21 cellular contexts compared by ENCODE assay signal in genomic region chr7:7702826-7703225, GRCh38. TPM values are rescaled to one million over a fixed set of nuclear protein-coding genes. Genes with fewer than 3 reads are reported as not detected.
DNase-seq lines count a peak whose midpoint lies in the region; ATAC-seq and TF ChIP-seq lines count a peak whose summit lies in the region.
"Had no signal": no experiment of that assay in that cellular context is flagged by ENCODE, and none has a peak within 500 bp of the region (broad histone marks: within the 10 kb centered on the region; RNA-seq: fewer than 3 reads in every experiment).

No MANE protein-coding gene starts in this region.

- H3K23ac ChIP-seq in IMR-90 (ENCODE audit: low read depth, low read length): no peak overlapping the region

- no peak overlapping the region for H3K18ac ChIP-seq in IMR-90 (ENCODE audit: low read depth, low read length)

- TF ChIP-seq RAD21 in IMR-90 (IDR thresholded peaks at IDR 0.05; ENCODE audit: low read length): no peak

- H4K8ac ChIP-seq in IMR-90 (ENCODE audit: low read depth in 2 of 2, low read length in 2 of 2): no peak overlapping the region

- no peak overlapping the region for H3K56ac ChIP-seq in IMR-90 (ENCODE audit: extremely low read depth, insufficient read depth, low read length)

- H3K9me1 ChIP-seq in IMR-90 (ENCODE audit: insufficient read depth, low read length): no peaks in the 10 kb centered on the region; the same call in 1 of the 2 replicates

- H3K27ac ChIP-seq in IMR-90 (ENCODE audit: insufficient read depth, low read length): no peak overlapping the region
- H3K27ac ChIP-seq: 22Rv1, thoracic aorta had no signal

- no peaks in the 10 kb centered on the region for H3K36me3 ChIP-seq in IMR-90 (ENCODE audit: control insufficient read depth, insufficient read depth, low read length)
- H3K36me3 ChIP-seq: heart right ventricle, thoracic aorta had no signal

- no peak overlapping the region for H3K9ac ChIP-seq in IMR-90 (ENCODE audit: low read depth, low read length)

- H3K4ac ChIP-seq in IMR-90 (ENCODE audit: low read depth, low read length): no peak overlapping the region

- CTCF ChIA-PET in IMR-90 (lab: Yijun Ruan, JAX): no interaction called here

- H3K4me2 ChIP-seq in IMR-90 (ENCODE audit: low read depth, low read length): no peak overlapping the region

- no peak overlapping the region for H4K91ac ChIP-seq in IMR-90 (ENCODE audit: insufficient read depth, low read depth, low read length)

- dilution Hi-C loops in IMR-90 (cut with HindIII; ENCODE audit: low sequenced_read_pairs, unreplicated experiment): no loop called here

- H2AFZ ChIP-seq in IMR-90 (replicated peaks; ENCODE audit: low read length, poor library complexity): no peak overlapping the region

- ATAC-seq in IMR-90 (ENCODE audit: low read depth): no peak
- ATAC-seq: activated T-cell treated with anti-CD3 and anti-CD28 coated beads, Interleukin-2, amount 50 U/mL, for 72 hours; Panc1; sciatic nerve had no signal

- H2AK5ac ChIP-seq in IMR-90 (ENCODE audit: low read depth, low read length): no peak overlapping the region

- no TSS peak for BruUV-seq in IMR-90 (replicated peaks; lab: Mats Ljungman, UMichigan)

- H2BK5ac ChIP-seq in IMR-90 (ENCODE audit: low read depth, low read length, poor library complexity, severe bottlenecking): no peak overlapping the region

- WGBS in IMR-90 (ENCODE audit: extremely low coverage in 2 of 2, insufficient read length in 1 of 2), 2 experiments: 100% methylated on average over 3 of the region's 4 CpGs; no CpG with 5 or more reads in 1 of the 2 experiments

- peaks cover 6% of the 10 kb centered on the region; the same call in 1 of the 2 replicates for H3K9me3 ChIP-seq in IMR-90 (ENCODE audit: control insufficient read depth, insufficient read depth, low read length)
- H3K9me3 ChIP-seq: thoracic aorta had no signal

- POLR2A ChIA-PET in IMR-90 (lab: Charles Lee; ENCODE audit: unreplicated experiment): no interaction called here

- in situ Hi-C loops in IMR-90 (cut with MboI; ENCODE audit: low sequenced_read_pairs): no loop called here

- peak overlapping the region; percentile 20; the same call in 1 of the 2 replicates for H2BK20ac ChIP-seq in IMR-90 (ENCODE audit: low read depth, low read length)

- no peak overlapping the region for H3K4me3 ChIP-seq in IMR-90 (ENCODE audit: insufficient read depth, low read depth, low read length)
- H3K4me3 ChIP-seq in fibroblast of mammary gland (ENCODE audit: control insufficient read depth, low read depth, low read length): no peak overlapping the region
- H3K4me3 ChIP-seq: heart right ventricle, thoracic aorta had no signal

- 0 out of 2 replicates have a peak, but pooled peaks cover 2% of the 10 kb centered on the region for H3K4me1 ChIP-seq in IMR-90 (ENCODE audit: control insufficient read depth, insufficient read depth, low read length)

- no peak for TF ChIP-seq CTCF in IMR-90 (conservative IDR thresholded peaks at IDR 0.05; ENCODE audit: low read depth, low read length)
- no peak for TF ChIP-seq CTCF in fibroblast of mammary gland (conservative IDR thresholded peaks at IDR 0.05; ENCODE audit: control insufficient read depth, insufficient read depth, low read depth, low read length)

- no peaks in the 10 kb centered on the region for H4K20me1 ChIP-seq in IMR-90 (ENCODE audit: insufficient read depth, low read length)

- H3K79me1 ChIP-seq in IMR-90 (ENCODE audit: low read depth in 1 of 2, low read length in 2 of 2): peaks cover 2 to 3% of the 10 kb centered on the region in 2 experiments; a peak in 2 of 4 replicates

- no peak overlapping the region for H2BK15ac ChIP-seq in IMR-90 (ENCODE audit: low read depth, low read length)

- DNase-seq in DMS 273 (lab: John Stamatoyannopoulos, UW; ENCODE audit: unreplicated experiment): peak; percentile 38
- DNase-seq in DMS 273 treated with DMSO at 0.1 percent for 48 hours (lab: John Stamatoyannopoulos, UW): no peak
- DNase-seq in IMR-90: peak; percentile 16
- DNase-seq in fibroblast of mammary gland (ENCODE audit: low read depth): peak; percentile 82
- peak; percentile 9 for DNase-seq in renal cortical epithelial cell (ENCODE audit: low read depth)
- DNase-seq in UCSD-AML1 (lab: John Stamatoyannopoulos, UW; ENCODE audit: unreplicated experiment): no peak
- no peak for DNase-seq in superior temporal gyrus (ENCODE audit: extremely low spot score)
- no peak for DNase-seq in activated CD4-positive, alpha-beta T cell treated with anti-CD3 and anti-CD28 coated beads for 48 hours
- DNase-seq: activated CD4-positive, alpha-beta memory T cell treated with anti-CD3 and anti-CD28 coated beads for 36 hours; activated naive CD8-positive, alpha-beta T cell treated with anti-CD3 and anti-CD28 coated beads, Interleukin-2, amount 10 ng/mL, durations not matched to agents 7 days and 5 days; activated T-cell treated with anti-CD3 and anti-CD28 coated beads, Interleukin-2, amount 50 U/mL, for 72 hours; CD4-positive, CD25-positive, alpha-beta regulatory T cell; dermis blood vessel endothelial cell; heart right ventricle; islet precursor cell; NCI-H1930; NCI-H526 treated with DMSO at 0.1 percent for 48 hours had no signal

- H3K27me3 ChIP-seq in IMR-90 (ENCODE audit: control insufficient read depth, insufficient read depth, low read length): no peaks in the 10 kb centered on the region
- H3K27me3 ChIP-seq: heart right ventricle had no signal

- H2AK9ac ChIP-seq in IMR-90 (replicated peaks; ENCODE audit: low read depth, low read length, poor library complexity): no peak overlapping the region

- TF ChIP-seq POLR2A in IMR-90 (IDR thresholded peaks at IDR 0.05; ENCODE audit: low read depth, low read length): no peak

- H4K5ac ChIP-seq in IMR-90 (ENCODE audit: low read depth, low read length): no peak overlapping the region

- intact Hi-C loops in IMR-90 (cut with micrococcal nuclease): no loop called here

- H2BK120ac ChIP-seq in IMR-90 (ENCODE audit: low read depth, low read length): no peak overlapping the region

- no peak overlapping the region for H3K14ac ChIP-seq in IMR-90 (replicated peaks; ENCODE audit: low read depth, low read length)

TF ChIP-seq in IMR-90, 13 proteins besides CTCF, POLR2A, EP300 and RAD21:
- TF ChIP-seq RCOR1 (IDR thresholded peaks at IDR 0.05; ENCODE audit: insufficient replicate concordance, low read length): no peak
TF ChIP-seq in IMR-90: peak in this region for 0.

RNA-seq across cellular contexts. Expression of gene RPA3, which starts 15.6 kb away (rescaled TPM):
- 12.7 and 25.0 TPM in 2 replicates for total RNA-seq in IMR-90 (2012; rRNA removed)
- polyA plus RNA-seq in IMR-90 (2012; rRNA removed): 20.0 and 21.1 TPM in 2 replicates
- polyA plus RNA-seq in IMR-90 (2012; cell fraction: cytosol; rRNA removed): 3.1 and 5.8 TPM in 2 replicates
- polyA plus RNA-seq in IMR-90 (2012; cell fraction: nucleus; rRNA removed; ENCODE audit: low replicate concordance): 0.63 and 4.8 TPM in 2 replicates
- total RNA-seq in renal cortical epithelial cell: 22.2 and 49.5 TPM in 2 replicates

Comparison
In these comparisons a context has a peak if more than half of its experiments do, and no peak if none do; other contexts are left out.
1. DNase-seq: peak in DMS 273 (single experiment), IMR-90 (single experiment), fibroblast of mammary gland (single experiment) and renal cortical epithelial cell (single experiment); none in DMS 273 treated with DMSO at 0.1 percent for 48 hours (single experiment), UCSD-AML1 (single experiment), superior temporal gyrus (single experiment) and activated CD4-positive, alpha-beta T cell treated with anti-CD3 and anti-CD28 coated beads for 48 hours (single experiment).